8 cellular contexts compared by ENCODE assay signal in genomic region chr20:35284992-35285805, GRCh38. TPM values are rescaled to one million over a fixed set of nuclear protein-coding genes. Genes with fewer than 3 reads are reported as not detected.
DNase-seq lines count a peak whose midpoint lies in the region; ATAC-seq, FAIRE-seq and TF ChIP-seq lines count a peak whose summit lies in the region.

No MANE protein-coding gene starts in this region.

- peak overlapping the region; percentile 80 for H3K4me3 ChIP-seq in astrocyte (ENCODE audit: insufficient read depth, low read depth, low read length)
- H3K4me3 ChIP-seq in liver (ENCODE audit: low read depth in 1 of 3, low read length in 3 of 3) = peak overlapping the region; percentile 78 to 99 (median 80)
- peak overlapping the region; percentile 80 to 99 (median 90) for H3K4me3 ChIP-seq in upper lobe of left lung

- TF ChIP-seq POLR2A in upper lobe of left lung (IDR thresholded peaks at IDR 0.05) = no peak

- H3K9me3 ChIP-seq in astrocyte (ENCODE audit: insufficient read depth, low read depth, low read length) (no peaks in the 10 kb centered on the region), liver (ENCODE audit: control insufficient read depth in 4 of 4, low read length in 3 of 4) (no peaks in the 10 kb centered on the region), upper lobe of left lung (no peaks in the 10 kb centered on the region)

- no peak for TF ChIP-seq RAD21 in liver (IDR thresholded peaks at IDR 0.05)

- H3K27ac ChIP-seq in astrocyte (ENCODE audit: low read depth, low read length) (peak overlapping the region; percentile 81), liver (ENCODE audit: low read depth in 1 of 2, low read length in 2 of 2) (peak overlapping the region; percentile 70 to 72), upper lobe of left lung (peak overlapping the region in 3 of 4 donors; percentile 84 to 90 (median 84))

- no peak for FAIRE-seq in astrocyte (lab: Jason Lieb, UNC)

- H3K9ac ChIP-seq in astrocyte (ENCODE audit: low read length) = peak overlapping the region; percentile 93
- peak overlapping the region; percentile 4 to 76 for H3K9ac ChIP-seq in liver (ENCODE audit: low read depth in 1 of 2, low read length in 2 of 2)

- H3K4me2 ChIP-seq in astrocyte (ENCODE audit: low read length) = peak overlapping the region; percentile 89

- H4K20me1 ChIP-seq in astrocyte (ENCODE audit: insufficient read depth, low read length) = peaks cover 20% of the 10 kb centered on the region

- TF ChIP-seq CTCF in astrocyte (IDR thresholded peaks at IDR 0.05; ENCODE audit: insufficient read depth, low read depth, low read length) (no peak), liver (IDR thresholded peaks at IDR 0.05; ENCODE audit: low read depth, low read length, missing input control) (no peak), upper lobe of left lung (IDR thresholded peaks at IDR 0.05) (no peak)

- no peaks in the 10 kb centered on the region for H3K9me3 Mint-ChIP-seq in activated T-cell treated with anti-CD3 and anti-CD28 coated beads, Interleukin-2, amount 50 U/mL, for 72 hours
- no peaks in the 10 kb centered on the region for H3K9me3 Mint-ChIP-seq in astrocyte (ENCODE audit: unreplicated experiment)

- TF ChIP-seq EP300 in upper lobe of left lung (IDR thresholded peaks at IDR 0.05) = no peak

- H2AFZ ChIP-seq in astrocyte (ENCODE audit: low read depth, low read length) = peak overlapping the region; percentile 73

- H3K27me3 ChIP-seq in astrocyte (ENCODE audit: insufficient read depth, low read length) = no peaks in the 10 kb centered on the region
- no peaks in the 10 kb centered on the region for H3K27me3 ChIP-seq in liver (ENCODE audit: control insufficient read depth in 4 of 4, insufficient read depth in 4 of 4, low read length in 3 of 4)
- H3K27me3 ChIP-seq in upper lobe of left lung = no peaks in the 10 kb centered on the region

- H3K4me1 Mint-ChIP-seq in activated T-cell treated with anti-CD3 and anti-CD28 coated beads, Interleukin-2, amount 50 U/mL, for 72 hours (ENCODE audit: low read depth) = peaks cover 38% of the 10 kb centered on the region
- peaks cover 9% of the 10 kb centered on the region for H3K4me1 Mint-ChIP-seq in astrocyte (ENCODE audit: low read depth, unreplicated experiment)

- H3K27me3 Mint-ChIP-seq in activated T-cell treated with anti-CD3 and anti-CD28 coated beads, Interleukin-2, amount 50 U/mL, for 72 hours (ENCODE audit: low read depth) = no peaks in the 10 kb centered on the region
- peaks cover under 1% of the 10 kb centered on the region for H3K27me3 Mint-ChIP-seq in astrocyte (ENCODE audit: low read depth, unreplicated experiment)

- H3K27ac Mint-ChIP-seq in activated T-cell treated with anti-CD3 and anti-CD28 coated beads, Interleukin-2, amount 50 U/mL, for 72 hours = peak overlapping the region; percentile 89
- H3K27ac Mint-ChIP-seq in astrocyte (ENCODE audit: unreplicated experiment) = peak overlapping the region; percentile 96

- H3K4me1 ChIP-seq in astrocyte (ENCODE audit: insufficient read depth, low read length) (peaks cover 18% of the 10 kb centered on the region), liver (ENCODE audit: control insufficient read depth in 4 of 4, insufficient read depth in 4 of 4, low read length in 3 of 4) (peaks cover 8 to 31% (median 27%) of the 10 kb centered on the region in 4 donors), upper lobe of left lung (peaks cover 10 to 25% (median 18%) of the 10 kb centered on the region in 4 donors)

- peaks cover 3 to 12% of the 10 kb centered on the region in 2 donors for H3K36me3 Mint-ChIP-seq in activated T-cell treated with anti-CD3 and anti-CD28 coated beads, Interleukin-2, amount 50 U/mL, for 72 hours (ENCODE audit: insufficient read depth in 2 of 2)
- H3K36me3 Mint-ChIP-seq in astrocyte (ENCODE audit: low read depth, unreplicated experiment) = peaks cover 7% of the 10 kb centered on the region

- ATAC-seq in activated T-cell treated with anti-CD3 and anti-CD28 coated beads, Interleukin-2, amount 50 U/mL, for 72 hours (replicated peaks in 1 of 2) = peak in 1 of 2 donors; percentile 1
- no peak for ATAC-seq in upper lobe of left lung (ENCODE audit: low FRiP score in 2 of 2)

- WGBS in liver = 34% methylated on average over 19 of the region's 19 CpGs
- WGBS in upper lobe of left lung, 2 donors = 48 to 55% methylated on average over 19 of the region's 19 CpGs

- peak overlapping the region; percentile 89 to 99 for H3K4me3 Mint-ChIP-seq in activated T-cell treated with anti-CD3 and anti-CD28 coated beads, Interleukin-2, amount 50 U/mL, for 72 hours
- H3K4me3 Mint-ChIP-seq in astrocyte (ENCODE audit: unreplicated experiment) = peak overlapping the region; percentile 95

- H3K36me3 ChIP-seq in astrocyte (ENCODE audit: insufficient read depth, low read length) (peaks cover 1% of the 10 kb centered on the region), liver (ENCODE audit: control insufficient read depth in 4 of 4, insufficient read depth in 3 of 4, low read depth in 1 of 4, low read length in 3 of 4) (peaks cover 2 to 7% (median 6%) of the 10 kb centered on the region in 4 donors), upper lobe of left lung (peaks cover under 1 to 16% (median 6%) of the 10 kb centered on the region in 4 donors)

- DNase-seq in activated T-cell treated with anti-CD3 and anti-CD28 coated beads, Interleukin-2, amount 50 U/mL, for 72 hours = no peak
- DNase-seq in activated T-cell treated with anti-CD3 and anti-CD28 coated beads, Interleukin-2, amount 50 U/mL, for 1 hour = no peak
- no peak for DNase-seq in astrocyte (ENCODE audit: low read depth)
- no peak for DNase-seq in upper lobe of left lung
- no peak for DNase-seq in retina
- DNase-seq in activated gamma-delta T cell (lab: John Stamatoyannopoulos, UW) = no peak
- DNase-seq in kidney tubule cell (ENCODE audit: low spot score) = no peak

- H3K79me2 ChIP-seq in astrocyte (ENCODE audit: insufficient read depth, low read length) = peaks cover 43% of the 10 kb centered on the region

TF ChIP-seq in liver, 16 proteins besides CTCF, POLR2A, EP300 and RAD21:
- no peak for TF ChIP-seq RXRA (IDR thresholded peaks at IDR 0.05)
- TF ChIP-seq GABPA (IDR thresholded peaks at IDR 0.05 in 1 of 2, conservative IDR thresholded peaks at IDR 0.05 in 1 of 2) = peak in 1 of 2 donors; percentile 6
- TF ChIP-seq SP1 (IDR thresholded peaks at IDR 0.05) = no peak
- no peak for TF ChIP-seq FOXA2 (IDR thresholded peaks at IDR 0.05)
- TF ChIP-seq ATF3 (IDR thresholded peaks at IDR 0.05) = no peak
TF ChIP-seq in liver: peak in this region for 1.

RNA-seq across cellular contexts. Expression of gene EIF6, which starts 0.6 kb away (rescaled TPM):
- 100 to 1,000 TPM; 127 to 129 TPM for total RNA-seq in activated T-cell treated with anti-CD3 and anti-CD28 coated beads, Interleukin-2, amount 50 U/mL, for 72 hours
- total RNA-seq in astrocyte = 232 and 271 TPM in 2 replicates
- 10 to 100 TPM; 60.8 to 71.3 TPM for total RNA-seq in liver
- polyA plus RNA-seq in liver = 100 to 1,000 TPM; 140 to 160 TPM
- 100 to 1,000 TPM in 2 of 6 donors, 10 to 100 TPM in 4; 57.5 to 106 (median 88.7) TPM for total RNA-seq in upper lobe of left lung

RNA-seq across cellular contexts. Expression of gene FAM83C, which starts 7.0 kb away (rescaled TPM):
- not detected for total RNA-seq in activated T-cell treated with anti-CD3 and anti-CD28 coated beads, Interleukin-2, amount 50 U/mL, for 72 hours
- total RNA-seq in astrocyte = not detected in 2 replicates
- under 1 TPM in 1 of 2 donors, not detected in 1; 0.05 TPM for total RNA-seq in liver
- not detected for polyA plus RNA-seq in liver
- total RNA-seq in upper lobe of left lung = not detected

RNA-seq across cellular contexts. Expression of gene MMP24OS, which starts 7.3 kb away (rescaled TPM):
- total RNA-seq in activated T-cell treated with anti-CD3 and anti-CD28 coated beads, Interleukin-2, amount 50 U/mL, for 72 hours = 10 to 100 TPM; 41.6 to 44.2 TPM
- total RNA-seq in astrocyte (79.8 and 86.5 TPM in 2 replicates), liver (1 to 10 TPM; 5.2 to 5.4 TPM), upper lobe of left lung (100 to 1,000 TPM in 1 of 6 donors, 10 to 100 TPM in 5; 27.8 to 145 (median 42.6) TPM)
- polyA plus RNA-seq in liver = 10 to 100 TPM; 15.2 to 16.0 TPM

RNA-seq across cellular contexts. Expression of gene MMP24, which starts 58.7 kb away (rescaled TPM):
- total RNA-seq in activated T-cell treated with anti-CD3 and anti-CD28 coated beads, Interleukin-2, amount 50 U/mL, for 72 hours = not detected
- total RNA-seq in astrocyte (13.7 and 15.6 TPM in 2 replicates), liver (under 1 TPM; 0.09 to 0.75 TPM), upper lobe of left lung (10 to 100 TPM in 5 of 6 donors, 1 to 10 TPM in 1; 7.3 to 25.4 (median 15.6) TPM)
- polyA plus RNA-seq in liver = under 1 TPM; 0.11 to 0.73 TPM

Comparison
In these comparisons a context has a peak if more than half of its experiments do, and no peak if none do; other contexts are left out.
1. RNA of gene MMP24OS, which starts 7.3 kb away (total RNA-seq): 79.8 to 86.5 TPM in astrocyte, 27.8 to 145 TPM in upper lobe of left lung and 41.6 to 44.2 TPM in activated T-cell treated with anti-CD3 and anti-CD28 coated beads, Interleukin-2, amount 50 U/mL, for 72 hours; 5.2 to 5.4 TPM in liver; every median in the first group is over 4 times any median in the second.
2. Peak in every context shown above with its lines, with median percentiles within 50 percentile points of each other: H3K27ac ChIP-seq and H3K4me3 ChIP-seq.